ENCODE assay signal across 26 cellular contexts in the genomic region with DNA sequence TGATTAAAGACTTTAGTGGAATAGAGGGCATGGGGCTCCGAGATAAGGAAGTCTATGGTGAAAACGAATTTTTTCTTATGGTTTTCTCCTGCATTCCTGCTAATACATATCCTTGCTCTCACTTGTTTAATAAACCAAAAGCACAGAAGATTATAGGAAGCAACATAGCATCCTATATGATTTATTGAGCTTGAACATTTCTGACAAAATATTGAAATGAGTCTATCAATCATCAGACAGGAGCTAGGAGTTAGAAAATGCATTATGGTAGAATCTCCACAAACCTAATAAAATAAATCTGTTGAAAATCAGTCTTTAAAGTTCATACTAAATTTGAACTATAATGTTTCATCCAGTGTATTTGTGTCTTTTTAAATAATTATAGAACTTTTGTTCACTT.
"Had no signal": no experiment of that assay in that cellular context is flagged by ENCODE, and none has a peak within 500 bp of the region (broad histone marks: within the 10 kb centered on the region; RNA-seq: fewer than 3 reads in every experiment).

No MANE protein-coding gene starts in this region.

- H3K27ac ChIP-seq: stomach, suprapubic skin, testis, thoracic aorta, thyroid gland, tibial artery, tibial nerve, transverse colon, upper lobe of left lung, upper lobe of right lung, uterus, vagina had no signal

- H3K4me3 ChIP-seq: stomach, suprapubic skin, testis, thoracic aorta, thyroid gland, tibial artery, tibial nerve, transverse colon, upper lobe of left lung, upper lobe of right lung, uterus, vagina had no signal

- H3K36me3 ChIP-seq: stomach, suprapubic skin, thoracic aorta, thyroid gland, tibial artery, tibial nerve, transverse colon, upper lobe of left lung, upper lobe of right lung, uterus, vagina had no signal

- H3K27me3 ChIP-seq: stomach, suprapubic skin, testis, thyroid gland, tibial artery, tibial nerve, transverse colon, upper lobe of left lung, upper lobe of right lung, uterus, vagina had no signal

- DNase-seq: stimulated activated CD4-positive, alpha-beta T cell treated with anti-CD3 and anti-CD28 coated beads, Interleukin-2, amount 100 ng/mL, for 48 hours; stimulated activated CD4-positive, alpha-beta T cell treated with anti-CD3 and anti-CD28 coated beads, Interleukin-4, amount 100 ng/mL, for 1 hour; stimulated activated CD4-positive, alpha-beta T cell treated with anti-CD3 and anti-CD28 coated beads, Interleukin-4, amount 100 ng/mL, for 24 hours; stimulated activated CD4-positive, alpha-beta T cell treated with anti-CD3 and anti-CD28 coated beads, Interleukin-4, amount 100 ng/mL, for 4 hours; stimulated activated CD8-positive, alpha-beta memory T cell treated with anti-CD3 and anti-CD28 coated beads, Interleukin-4, amount 100 ng/mL, for 48 hours; stimulated activated naive B cell treated with anti-CD40 and anti-IgM and Interleukin-4, amounts not matched to agents 10 μg/mL and 1 μg/mL and 100 μg/mL, for 72 hours; stimulated activated naive CD4-positive, alpha-beta T cell; stimulated activated naive CD4-positive, alpha-beta T cell treated with Interleukin-2 at 50 U/mL for 16 hours; stimulated activated naive CD8-positive, alpha-beta T cell treated with anti-CD3 and anti-CD28 coated beads, Interleukin-15, amount 100 ng/mL, for 72 hours; stimulated activated naive CD8-positive, alpha-beta T cell treated with anti-CD3 and anti-CD28 coated beads, Interleukin-15, Interleukin-2, amounts not matched to agents 100 U/mL and 50 U/mL, for 24 hours; stomach; substantia nigra; testis; thyroid gland; tibial artery; transverse colon; trophoblast cell; upper lobe of left lung; upper lobe of right lung; uterus had no signal

- ATAC-seq: stimulated activated effector memory CD8-positive, alpha-beta T cell treated with anti-CD3 and anti-CD28 coated beads, Interleukin-12 subunit alpha, Interleukin-12 subunit beta, amount 100 ng/mL, for 72 hours; stimulated activated memory B cell treated with anti-CD40 and anti-IgM and Interleukin-4, amounts not matched to agents 10 μg/mL and 1 μg/mL and 100 μg/mL, for 72 hours; stimulated activated naive B cell treated with anti-CD40 and anti-IgM and Interleukin-4, amounts not matched to agents 10 μg/mL and 1 μg/mL and 100 μg/mL, for 72 hours; stimulated activated naive CD8-positive, alpha-beta T cell treated with anti-CD3 and anti-CD28 coated beads, Interleukin-15, amount 100 ng/mL, for 72 hours; stimulated activated naive CD8-positive, alpha-beta T cell treated with anti-CD3 and anti-CD28 coated beads, Interleukin-15, Interleukin-2, amounts not matched to agents 100 U/mL and 50 U/mL, for 24 hours; upper lobe of right lung had no signal

- H3K9me3 ChIP-seq: stomach, suprapubic skin, testis, thoracic aorta, thyroid gland, tibial artery, tibial nerve, transverse colon, upper lobe of left lung, upper lobe of right lung, uterus, vagina had no signal
